In genomic region chr18:49853011-49853410, GRCh38 we compare ENCODE assay signal across 17 cellular contexts. TPM values are rescaled to one million over a fixed set of nuclear protein-coding genes. Genes with fewer than 3 reads are reported as not detected.
DNase-seq lines count a peak whose midpoint lies in the region; ATAC-seq and TF ChIP-seq lines count a peak whose summit lies in the region.
"Had no signal": no experiment of that assay in that cellular context is flagged by ENCODE, and none has a peak within 500 bp of the region (broad histone marks: within the 10 kb centered on the region; RNA-seq: fewer than 3 reads in every experiment).

No MANE protein-coding gene starts in this region.

- no peak overlapping the region for H2BK15ac ChIP-seq in neuronal stem cell (ENCODE audit: low read length)

- H4K91ac ChIP-seq in neuronal stem cell (ENCODE audit: low read depth, low read length, poor library complexity), result no peak overlapping the region

- H3K79me1 ChIP-seq in neuronal stem cell (ENCODE audit: low read depth, low read length), result no peaks in the 10 kb centered on the region

- H4K20me1 ChIP-seq in hepatocyte (ENCODE audit: insufficient read depth, poor library complexity, severe bottlenecking), result no peaks in the 10 kb centered on the region
- H4K20me1 ChIP-seq: BLaER1 treated with 17β-estradiol and CSF1 and Interleukin-3, amounts not matched to agents 10 nM and 100 nM had no signal

- H3K4me3 ChIP-seq in coronary artery (no peak overlapping the region), neuronal stem cell (ENCODE audit: low read length in 2 of 2) (no peak overlapping the region), hepatocyte (no peak overlapping the region)
- H3K4me3 ChIP-seq: A549; BLaER1 treated with 17β-estradiol and CSF1 and Interleukin-3, amounts not matched to agents 10 nM and 100 nM had no signal

- H3K23ac ChIP-seq in neuronal stem cell (ENCODE audit: low read depth, low read length, poor library complexity), result no peak overlapping the region

- no peaks in the 10 kb centered on the region for H3K9me2 ChIP-seq in hepatocyte (replicated peaks; ENCODE audit: insufficient read depth)

- H2BK120ac ChIP-seq in neuronal stem cell (ENCODE audit: low read depth, low read length), result no peak overlapping the region

- no peaks in the 10 kb centered on the region for H3K9me3 ChIP-seq in neuronal stem cell (replicated peaks in 1 of 2; ENCODE audit: control insufficient read depth in 2 of 2, insufficient read depth in 1 of 2, low read depth in 1 of 2, low read length in 2 of 2)
- no peaks in the 10 kb centered on the region for H3K9me3 ChIP-seq in hepatocyte (ENCODE audit: low read depth)
- H3K9me3 ChIP-seq: A549; BLaER1 treated with 17β-estradiol and CSF1 and Interleukin-3, amounts not matched to agents 10 nM and 100 nM; Caco-2 had no signal

- peak overlapping the region; percentile 15 for H3K18ac ChIP-seq in neuronal stem cell (ENCODE audit: low read length)

- H3K4me2 ChIP-seq in neuronal stem cell (ENCODE audit: insufficient read depth, low read length, poor library complexity, severe bottlenecking) (no peak overlapping the region), hepatocyte (no peak overlapping the region)
- H3K4me2 ChIP-seq: A549; BLaER1 treated with 17β-estradiol and CSF1 and Interleukin-3, amounts not matched to agents 10 nM and 100 nM had no signal

- H3K4me1 ChIP-seq in neuronal stem cell (ENCODE audit: control insufficient read depth in 2 of 2, insufficient read depth in 1 of 2, low read depth in 1 of 2, low read length in 2 of 2) (peaks cover 3 to 9% of the 10 kb centered on the region in 2 donors), hepatocyte (ENCODE audit: insufficient read depth) (peaks cover 9% of the 10 kb centered on the region)

- no peak for ATAC-seq in HG02571 (IDR thresholded peaks at IDR 0.05; ENCODE audit: unreplicated experiment)
- ATAC-seq: A549; CD8-positive, alpha-beta T cell had no signal

- no peak overlapping the region for H3K27ac ChIP-seq in coronary artery
- no peak overlapping the region for H3K27ac ChIP-seq in neuronal stem cell (replicated peaks; ENCODE audit: low read length)
- no peak overlapping the region for H3K27ac ChIP-seq in hepatocyte
- H3K27ac ChIP-seq: 22Rv1; A549; BLaER1 treated with 17β-estradiol and CSF1 and Interleukin-3, amounts not matched to agents 10 nM and 100 nM; C4-2B had no signal

- H3K27me3 ChIP-seq in neuronal stem cell (ENCODE audit: control insufficient read depth in 3 of 3, insufficient read depth in 3 of 3, low read depth in 1 of 3, low read length in 3 of 3), result peaks cover 0 to 48% (median 0%) of the 10 kb centered on the region in 3 experiments
- H3K27me3 ChIP-seq in hepatocyte, result no peaks in the 10 kb centered on the region
- H3K27me3 ChIP-seq: BLaER1 treated with 17β-estradiol and CSF1 and Interleukin-3, amounts not matched to agents 10 nM and 100 nM had no signal

- peak overlapping the region; percentile 13 for H2AK5ac ChIP-seq in neuronal stem cell (ENCODE audit: low read depth, low read length)

- H2BK5ac ChIP-seq in neuronal stem cell (ENCODE audit: low read length), result no peak overlapping the region

- H2BK12ac ChIP-seq in neuronal stem cell (ENCODE audit: low read length), result no peak overlapping the region

- no peak overlapping the region for H4K8ac ChIP-seq in neuronal stem cell (ENCODE audit: low read depth, low read length)

- no CpG with 5 or more reads among the region's 7 CpGs for WGBS in neuronal stem cell (ENCODE audit: extremely low coverage in 2 of 2, insufficient read length in 2 of 2, insufficient replicate concordance in 1 of 2), 2 donors
- 81% methylated on average over 7 of the region's 7 CpGs for WGBS in hepatocyte (ENCODE audit: low lambda C conversion rate, missing lambda C conversion rate)

- no peak overlapping the region for H3K14ac ChIP-seq in neuronal stem cell (ENCODE audit: low read length)

- H3K4ac ChIP-seq in neuronal stem cell (ENCODE audit: low read length), result no peak overlapping the region

- H3K36me3 ChIP-seq in neuronal stem cell (replicated peaks in 1 of 2; ENCODE audit: control insufficient read depth in 2 of 2, insufficient read depth in 2 of 2, low read length in 2 of 2), result no peaks in the 10 kb centered on the region
- no peaks in the 10 kb centered on the region for H3K36me3 ChIP-seq in hepatocyte (replicated peaks; ENCODE audit: insufficient read depth, low read depth)
- H3K36me3 ChIP-seq: BLaER1 treated with 17β-estradiol and CSF1 and Interleukin-3, amounts not matched to agents 10 nM and 100 nM had no signal

- TF ChIP-seq CTCF in coronary artery (IDR thresholded peaks at IDR 0.05) (no peak), hepatocyte (IDR thresholded peaks at IDR 0.05; ENCODE audit: poor library complexity) (no peak)

- no peak overlapping the region for H3K9ac ChIP-seq in neuronal stem cell (ENCODE audit: low read depth, low read length, poor library complexity)
- H3K9ac ChIP-seq: BLaER1 treated with 17β-estradiol and CSF1 and Interleukin-3, amounts not matched to agents 10 nM and 100 nM had no signal

- H2AFZ ChIP-seq in neuronal stem cell (ENCODE audit: low read length) (no peak overlapping the region), hepatocyte (no peak overlapping the region)

- DNase-seq in activated CD8-positive, alpha-beta memory T cell treated with anti-CD3 and anti-CD28 coated beads for 24 hours, result peak; percentile 19
- DNase-seq in activated CD8-positive, alpha-beta memory T cell treated with anti-CD3 and anti-CD28 coated beads, Interleukin-2, amount 50 U/mL, for 48 hours, result no peak
- peak; percentile 61 for DNase-seq in coronary artery (ENCODE audit: low spot score)
- DNase-seq in neuronal stem cell (ENCODE audit: low spot score), result no peak
- no peak for DNase-seq in hepatocyte (ENCODE audit: low spot score)
- DNase-seq: AML-193; Caco-2; Calu3; CD4-positive, alpha-beta T cell; CD8-positive, alpha-beta T cell; DMS79 treated with DMSO at 0.1 percent for 48 hours; GF-D8 had no signal

- no peaks in the 10 kb centered on the region for H3K79me2 ChIP-seq in hepatocyte

RNA-seq across cellular contexts. Expression of gene ACAA2, which starts 39.7 kb away (rescaled TPM):
- 32.3 TPM for polyA plus RNA-seq in neuronal stem cell (2013, experiment 1 of 2)
- polyA plus RNA-seq in neuronal stem cell (2013, experiment 2 of 2), result 32.1 TPM
- 154 and 174 TPM in 2 replicates for total RNA-seq in hepatocyte
- polyA plus RNA-seq in hepatocyte, result 165 and 189 TPM in 2 replicates

Comparison
In these comparisons a context has a peak if more than half of its experiments do, and no peak if none do; other contexts are left out.
1. DNase-seq: peak in activated CD8-positive, alpha-beta memory T cell treated with anti-CD3 and anti-CD28 coated beads for 24 hours (single experiment) and coronary artery (single experiment); none in activated CD8-positive, alpha-beta memory T cell treated with anti-CD3 and anti-CD28 coated beads, Interleukin-2, amount 50 U/mL, for 48 hours (single experiment), neuronal stem cell (single experiment) and hepatocyte (single experiment).